Comparison of ENCODE assay signal across 9 cellular contexts in genomic region chr15:56732135-56732880, GRCh38. TPM values are rescaled to one million over a fixed set of nuclear protein-coding genes. Genes with fewer than 3 reads are reported as not detected.
A peak's percentile ranks its signal among the peaks of the same experiment; 100 is the strongest.
DNase-seq lines count a peak whose midpoint lies in the region; ATAC-seq, FAIRE-seq and TF ChIP-seq lines count a peak whose summit lies in the region.
"Had no signal": no experiment of that assay in that cellular context is flagged by ENCODE, and none has a peak within 500 bp of the region (broad histone marks: within the 10 kb centered on the region; RNA-seq: fewer than 3 reads in every experiment).

No MANE protein-coding gene starts in this region.

- TF ChIP-seq CTCF in glutamatergic neuron (IDR thresholded peaks at IDR 0.05; ENCODE audit: partially characterized antibody, unreplicated experiment) (no peak), pancreas (IDR thresholded peaks at IDR 0.05) (no peak), hepatocyte (IDR thresholded peaks at IDR 0.05; ENCODE audit: poor library complexity) (no peak)

- H3K27ac Mint-ChIP-seq in IgD-negative memory B cell (peak overlapping the region; percentile 90 to 97 (median 94)), glutamatergic neuron (ENCODE audit: unreplicated experiment) (peak overlapping the region; percentile 94)
- peak overlapping the region; percentile 99 for H3K27ac Mint-ChIP-seq in activated T-helper 1 cell treated with anti-CD3 and anti-CD28 coated beads, Interleukin-12 subunit alpha, Interleukin-12 subunit beta, Interleukin-2, Interleukin-4 antibody, amounts not matched to agents 30 ng/mL and 10 ng/mL and 1 ng/mL, durations not matched to agents 14 hours and 24 hours and 36 hours

- peak overlapping the region; percentile 49 to 81 (median 62) for H3K4me3 ChIP-seq in pancreas
- H3K4me3 ChIP-seq in hepatocyte = no peak overlapping the region

- H3K4me3 Mint-ChIP-seq in IgD-negative memory B cell (peak overlapping the region; percentile 93 to 98 (median 95)), glutamatergic neuron (ENCODE audit: unreplicated experiment) (peak overlapping the region; percentile 94)
- H3K4me3 Mint-ChIP-seq in activated T-helper 1 cell treated with anti-CD3 and anti-CD28 coated beads, Interleukin-12 subunit alpha, Interleukin-12 subunit beta, Interleukin-2, Interleukin-4 antibody, amounts not matched to agents 30 ng/mL and 10 ng/mL and 1 ng/mL, durations not matched to agents 14 hours and 24 hours and 36 hours = peak overlapping the region; percentile 95

- H3K27ac ChIP-seq in pancreas (peak overlapping the region; percentile 90 to 98 (median 94)), hepatocyte (no peak overlapping the region)

- H3K79me2 ChIP-seq in hepatocyte = no peaks in the 10 kb centered on the region

- no peak overlapping the region for H3K4me2 ChIP-seq in hepatocyte

- peak in 3 of 4 donors; percentile 20 to 38 (median 36) for ATAC-seq in pancreas

- no peak overlapping the region for H2AFZ ChIP-seq in hepatocyte

- H3K36me3 ChIP-seq in pancreas (no peaks in the 10 kb centered on the region), hepatocyte (replicated peaks; ENCODE audit: insufficient read depth, low read depth) (no peaks in the 10 kb centered on the region)

- no peaks in the 10 kb centered on the region for H3K9me3 ChIP-seq in pancreas
- H3K9me3 ChIP-seq in hepatocyte (ENCODE audit: low read depth) = no peaks in the 10 kb centered on the region

- no peaks in the 10 kb centered on the region for H3K27me3 Mint-ChIP-seq in IgD-negative memory B cell
- peaks cover 3% of the 10 kb centered on the region for H3K27me3 Mint-ChIP-seq in activated T-helper 1 cell treated with anti-CD3 and anti-CD28 coated beads, Interleukin-12 subunit alpha, Interleukin-12 subunit beta, Interleukin-2, Interleukin-4 antibody, amounts not matched to agents 30 ng/mL and 10 ng/mL and 1 ng/mL, durations not matched to agents 14 hours and 24 hours and 36 hours (ENCODE audit: insufficient read depth)
- peaks cover 5% of the 10 kb centered on the region for H3K27me3 Mint-ChIP-seq in glutamatergic neuron (ENCODE audit: unreplicated experiment)

- WGBS in pancreas, 2 donors = 2 to 3% methylated on average over 12 of the region's 12 CpGs
- WGBS in hepatocyte (ENCODE audit: low lambda C conversion rate, missing lambda C conversion rate) = 54% methylated on average over 12 of the region's 12 CpGs

- peaks cover 26 to 42% (median 31%) of the 10 kb centered on the region in 3 donors for H3K4me1 Mint-ChIP-seq in IgD-negative memory B cell
- H3K4me1 Mint-ChIP-seq in activated T-helper 1 cell treated with anti-CD3 and anti-CD28 coated beads, Interleukin-12 subunit alpha, Interleukin-12 subunit beta, Interleukin-2, Interleukin-4 antibody, amounts not matched to agents 30 ng/mL and 10 ng/mL and 1 ng/mL, durations not matched to agents 14 hours and 24 hours and 36 hours (ENCODE audit: low read depth) = peaks cover 51% of the 10 kb centered on the region
- no peaks in the 10 kb centered on the region for H3K4me1 Mint-ChIP-seq in glutamatergic neuron (ENCODE audit: low read depth, unreplicated experiment)

- peaks cover 0 to 2% (median 0%) of the 10 kb centered on the region in 3 donors for H3K9me3 Mint-ChIP-seq in IgD-negative memory B cell
- H3K9me3 Mint-ChIP-seq in activated T-helper 1 cell treated with anti-CD3 and anti-CD28 coated beads, Interleukin-12 subunit alpha, Interleukin-12 subunit beta, Interleukin-2, Interleukin-4 antibody, amounts not matched to agents 30 ng/mL and 10 ng/mL and 1 ng/mL, durations not matched to agents 14 hours and 24 hours and 36 hours = peaks cover 8% of the 10 kb centered on the region
- peaks cover 8% of the 10 kb centered on the region for H3K9me3 Mint-ChIP-seq in glutamatergic neuron (ENCODE audit: unreplicated experiment)

- H3K9me2 ChIP-seq in hepatocyte (replicated peaks; ENCODE audit: insufficient read depth) = no peaks in the 10 kb centered on the region

- no peaks in the 10 kb centered on the region for H3K27me3 ChIP-seq in pancreas
- no peaks in the 10 kb centered on the region for H3K27me3 ChIP-seq in hepatocyte

- DNase-seq in NCI-H510A treated with DMSO at 0.1 percent for 48 hours (lab: John Stamatoyannopoulos, UW) = peak; percentile 20
- no peak for DNase-seq in NCI-H510A (lab: John Stamatoyannopoulos, UW)
- DNase-seq in activated T-helper 1 cell treated with anti-CD3 and anti-CD28 coated beads, Interleukin-12 subunit alpha, Interleukin-12 subunit beta, Interleukin-2, Interleukin-4 antibody, amounts not matched to agents 30 ng/mL and 10 ng/mL and 1 ng/mL, durations not matched to agents 14 hours and 24 hours and 36 hours (ENCODE audit: low spot score) = no peak
- DNase-seq in glutamatergic neuron = no peak
- peak in 1 of 6 donors; percentile 18 for DNase-seq in pancreas
- no peak for DNase-seq in 8988T
- DNase-seq in hepatocyte (ENCODE audit: low spot score) = no peak

- H3K4me1 ChIP-seq in pancreas (peaks cover 8 to 35% (median 32%) of the 10 kb centered on the region in 3 donors), hepatocyte (ENCODE audit: insufficient read depth) (no peaks in the 10 kb centered on the region)

- no peak for FAIRE-seq in pancreas (lab: Jason Lieb, UNC)
- FAIRE-seq: G401.6 had no signal

- no peaks in the 10 kb centered on the region for H4K20me1 ChIP-seq in hepatocyte (ENCODE audit: insufficient read depth, poor library complexity, severe bottlenecking)

- intact Hi-C loops in activated T-helper 1 cell treated with anti-CD3 and anti-CD28 coated beads, Interleukin-12 subunit alpha, Interleukin-12 subunit beta, Interleukin-2, Interleukin-4 antibody, amounts not matched to agents 30 ng/mL and 10 ng/mL and 1 ng/mL, durations not matched to agents 14 hours and 24 hours and 36 hours (cut with micrococcal nuclease) = loop anchor here (2.0 to 5.0 kb wide), 2 partner anchors 154 to 490 kb away; partner anchors contain the start of gene RFX7
- intact Hi-C loops in pancreas (cut with DNase I) = no loop called here

- H3K36me3 Mint-ChIP-seq in IgD-negative memory B cell (peaks cover 3% of the 10 kb centered on the region), glutamatergic neuron (ENCODE audit: unreplicated experiment) (no peaks in the 10 kb centered on the region)
- H3K36me3 Mint-ChIP-seq in activated T-helper 1 cell treated with anti-CD3 and anti-CD28 coated beads, Interleukin-12 subunit alpha, Interleukin-12 subunit beta, Interleukin-2, Interleukin-4 antibody, amounts not matched to agents 30 ng/mL and 10 ng/mL and 1 ng/mL, durations not matched to agents 14 hours and 24 hours and 36 hours (ENCODE audit: low read depth) = peaks cover 35% of the 10 kb centered on the region

RNA-seq across cellular contexts. Expression of gene ZNF280D, which starts 1.0 kb away (rescaled TPM):
- polyA plus RNA-seq in IgD-negative memory B cell (19.4 TPM), pancreas (10 to 100 TPM; 13.9 to 17.3 TPM), hepatocyte (0.54 TPM in 1 of 2 replicates, not detected in the other)
- total RNA-seq in activated T-helper 1 cell treated with anti-CD3 and anti-CD28 coated beads, Interleukin-12 subunit alpha, Interleukin-12 subunit beta, Interleukin-2, Interleukin-4 antibody, amounts not matched to agents 30 ng/mL and 10 ng/mL and 1 ng/mL, durations not matched to agents 14 hours and 24 hours and 36 hours = 29.9 and 30.5 TPM in 2 replicates
- total RNA-seq in glutamatergic neuron (ENCODE audit: unreplicated experiment) (35.9 TPM), pancreas (10 to 100 TPM; 19.2 to 31.6 (median 26.0) TPM), hepatocyte (0.87 and 1.7 TPM in 2 replicates)
